8 cellular contexts compared by ENCODE assay signal in genomic region chr19:14561832-14562351, GRCh38. TPM values are rescaled to one million over a fixed set of nuclear protein-coding genes. Genes with fewer than 3 reads are reported as not detected.
A peak's percentile ranks its signal among the peaks of the same experiment; 100 is the strongest.
DNase-seq lines count a peak whose midpoint lies in the region; ATAC-seq and TF ChIP-seq lines count a peak whose summit lies in the region.

No MANE protein-coding gene starts in this region.

- H3K27me3 ChIP-seq in Caco-2 (replicated peaks; ENCODE audit: control insufficient read depth, insufficient read depth, low read length) (no peaks in the 10 kb centered on the region), parathyroid adenoma (ENCODE audit: control insufficient read depth, insufficient read depth, low read length) (no peaks in the 10 kb centered on the region)

- H3K79me2 ChIP-seq in parathyroid adenoma = peaks cover 52% of the 10 kb centered on the region

- POLR2A ChIA-PET in Caco-2 (lab: Charles Lee) (no interaction called here), WTC11 (lab: Charles Lee) (interaction anchor here (0.5 kb wide), 1 partner anchor 958 kb away, joined by 3 read pairs; no protein-coding TSS in a partner anchor)

- H3K9me3 ChIP-seq in Caco-2 (no peaks in the 10 kb centered on the region), parathyroid adenoma (ENCODE audit: control insufficient read depth, low read length) (no peaks in the 10 kb centered on the region)

- intact Hi-C loops in Caco-2 (cut with micrococcal nuclease; ENCODE audit: unreplicated experiment) (no loop called here), Right ventricle myocardium inferior (cut with DNase I) (no loop called here)

- no peaks in the 10 kb centered on the region for H3K9me3 Mint-ChIP-seq in Caco-2 (ENCODE audit: unreplicated experiment)
- no peaks in the 10 kb centered on the region for H3K9me3 Mint-ChIP-seq in WTC11

- no peak overlapping the region for H3K4me3 Mint-ChIP-seq in Caco-2 (ENCODE audit: unreplicated experiment)
- no peak overlapping the region for H3K4me3 Mint-ChIP-seq in WTC11

- H3K4me2 ChIP-seq in parathyroid adenoma (ENCODE audit: low read length) = peak overlapping the region; percentile 39

- no peak for TF ChIP-seq CTCF in Caco-2 (IDR thresholded peaks at IDR 0.05; ENCODE audit: insufficient read depth in 1 of 2, low read depth in 1 of 2, low read length in 1 of 2, severe bottlenecking in 1 of 2, unreplicated experiment in 1 of 2)
- TF ChIP-seq CTCF in WTC11 (IDR thresholded peaks at IDR 0.05) = no peak
- no peak for TF ChIP-seq CTCF in parathyroid adenoma (IDR thresholded peaks at IDR 0.05)

- H3K4me3 ChIP-seq in Caco-2 (ENCODE audit: low read depth, low read length) (no peak overlapping the region), parathyroid adenoma (ENCODE audit: low read depth, low read length) (peak overlapping the region; percentile 24)

- H3K27ac Mint-ChIP-seq in Caco-2 (ENCODE audit: unreplicated experiment) = peak overlapping the region; percentile 55
- peak overlapping the region; percentile 84 for H3K27ac Mint-ChIP-seq in WTC11

- H2AFZ ChIP-seq in parathyroid adenoma = peak overlapping the region; percentile 81

- H3K4me1 ChIP-seq in Caco-2 (no peaks in the 10 kb centered on the region), parathyroid adenoma (peaks cover 35% of the 10 kb centered on the region)

- no peak for DNase-seq in Caco-2
- no peak for DNase-seq in WTC11 (ENCODE audit: low spot score)
- DNase-seq in Right ventricle myocardium inferior (ENCODE audit: missing footprints) = no peak
- DNase-seq in mesenteric fat pad (ENCODE audit: low spot score) = no peak

- H3K27me3 Mint-ChIP-seq in Caco-2 (ENCODE audit: insufficient read depth, unreplicated experiment) (no peaks in the 10 kb centered on the region), WTC11 (ENCODE audit: low read depth) (no peaks in the 10 kb centered on the region)

- H3K4me1 Mint-ChIP-seq in Caco-2 (ENCODE audit: low read depth, unreplicated experiment) (no peaks in the 10 kb centered on the region), WTC11 (peaks cover 38% of the 10 kb centered on the region)

- no peak for ATAC-seq in WTC11
- ATAC-seq in Right ventricle myocardium inferior = peak; percentile 32
- ATAC-seq in GM21619 (IDR thresholded peaks at IDR 0.05; ENCODE audit: unreplicated experiment) = no peak
- ATAC-seq in GM18519 (IDR thresholded peaks at IDR 0.05; ENCODE audit: low FRiP score, unreplicated experiment) = no peak
- ATAC-seq in HG02840 (IDR thresholded peaks at IDR 0.05; ENCODE audit: low FRiP score, unreplicated experiment) = no peak

- H3K9ac ChIP-seq in parathyroid adenoma = peak overlapping the region; percentile 67

- CTCF ChIA-PET in Caco-2 (lab: Charles Lee) = no interaction called here
- CTCF ChIA-PET in WTC11 (lab: Charles Lee) = interaction anchor here (0.5 to 2.3 kb wide), 5 partner anchors 8 to 127 kb away, joined by 3 to 10 read pairs (median 5); partner anchors contain the start of gene NDUFB7

- peaks cover 1% of the 10 kb centered on the region; the same call in 1 of the 2 replicates for H3K36me3 ChIP-seq in Caco-2 (ENCODE audit: control insufficient read depth, insufficient read depth, low read length)
- H3K36me3 ChIP-seq in parathyroid adenoma (ENCODE audit: control insufficient read depth, insufficient read depth, low read length) = no peaks in the 10 kb centered on the region

- peaks cover 41% of the 10 kb centered on the region for H3K36me3 Mint-ChIP-seq in Caco-2 (ENCODE audit: insufficient read depth, unreplicated experiment)
- peaks cover 2% of the 10 kb centered on the region; the same call in 1 of the 2 replicates for H3K36me3 Mint-ChIP-seq in WTC11

- H3K27ac ChIP-seq in parathyroid adenoma = peak overlapping the region; percentile 96

- BruUV-seq in Caco-2 (replicated peaks; lab: Mats Ljungman, UMichigan) = no TSS peak

TF ChIP-seq in WTC11, 78 proteins besides CTCF, POLR2A, EP300 and RAD21:
- TF ChIP-seq HMGA2 (CRISPR knock-in tag; IDR thresholded peaks at IDR 0.05) (no peak), ZNF532 (CRISPR knock-in tag; IDR thresholded peaks at IDR 0.05; ENCODE audit: borderline replicate concordance) (no peak), SP1 (CRISPR knock-in tag; conservative IDR thresholded peaks at IDR 0.05) (no peak), NFATC4 (CRISPR knock-in tag; IDR thresholded peaks at IDR 0.05) (no peak), SMAD4 (CRISPR knock-in tag; IDR thresholded peaks at IDR 0.05) (no peak), E2F1 (CRISPR knock-in tag; IDR thresholded peaks at IDR 0.05) (no peak), CBFB (CRISPR knock-in tag; IDR thresholded peaks at IDR 0.05; ENCODE audit: low read depth) (no peak)
- TF ChIP-seq, protein P1, sequence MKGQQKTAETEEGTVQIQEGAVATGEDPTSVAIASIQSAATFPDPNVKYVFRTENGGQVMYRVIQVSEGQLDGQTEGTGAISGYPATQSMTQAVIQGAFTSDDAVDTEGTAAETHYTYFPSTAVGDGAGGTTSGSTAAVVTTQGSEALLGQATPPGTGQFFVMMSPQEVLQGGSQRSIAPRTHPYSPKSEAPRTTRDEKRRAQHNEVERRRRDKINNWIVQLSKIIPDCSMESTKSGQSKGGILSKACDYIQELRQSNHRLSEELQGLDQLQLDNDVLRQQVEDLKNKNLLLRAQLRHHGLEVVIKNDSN (CRISPR knock-in tag; IDR thresholded peaks at IDR 0.05) = no peak

RNA-seq across cellular contexts. Expression of gene NDUFB7, which starts 10.0 kb away (rescaled TPM):
- 158 and 173 TPM in 2 replicates for total RNA-seq in Caco-2 (2022)
- 240 to 255 TPM (median 254 TPM) in 3 replicates for total RNA-seq in WTC11 (2021)
- total RNA-seq in Right ventricle myocardium inferior = 529 TPM
- 181 TPM for total RNA-seq in mesenteric fat pad

RNA-seq across cellular contexts. Expression of gene CLEC17A, which starts 21.0 kb away (rescaled TPM):
- total RNA-seq in Caco-2 (2022) (not detected in 2 replicates), WTC11 (2021) (0.14 TPM in 1 of 3 replicates, not detected in the others), Right ventricle myocardium inferior (not detected), mesenteric fat pad (not detected)

RNA-seq across cellular contexts. Expression of gene TECR, which starts 32.5 kb away (rescaled TPM):
- total RNA-seq in Caco-2 (2022) (294 and 300 TPM in 2 replicates), WTC11 (2021) (161 to 198 TPM (median 197 TPM) in 3 replicates), Right ventricle myocardium inferior (77.4 TPM), mesenteric fat pad (119 TPM)

RNA-seq across cellular contexts. Expression of gene DNAJB1, which starts 43.7 kb away (rescaled TPM):
- 79.5 and 80.2 TPM in 2 replicates for total RNA-seq in Caco-2 (2022)
- 54.5 to 88.7 TPM (median 81.9 TPM) in 3 replicates for total RNA-seq in WTC11 (2021)
- 46.9 TPM for total RNA-seq in Right ventricle myocardium inferior
- 111 TPM for total RNA-seq in mesenteric fat pad
